ENCODE assay signal across 10 cellular contexts in genomic region chr6:44076366-44077200, GRCh38. TPM values are rescaled to one million over a fixed set of nuclear protein-coding genes. Genes with fewer than 3 reads are reported as not detected.
DNase-seq lines count a peak whose midpoint lies in the region; ATAC-seq and TF ChIP-seq lines count a peak whose summit lies in the region.
"Had no signal": no experiment of that assay in that cellular context is flagged by ENCODE, and none has a peak within 500 bp of the region (broad histone marks: within the 10 kb centered on the region; RNA-seq: fewer than 3 reads in every experiment).

No MANE protein-coding gene starts in this region.

- ATAC-seq in GM21526 (IDR thresholded peaks at IDR 0.05; ENCODE audit: low FRiP score, unreplicated experiment) (no peak), HG03432 (IDR thresholded peaks at IDR 0.05; ENCODE audit: unreplicated experiment) (no peak)

- POLR2A ChIA-PET in PC-9 (lab: Charles Lee; ENCODE audit: unreplicated experiment) = interaction anchor here (0.7 to 0.8 kb wide), 2 partner anchors 65 to 172 kb away, joined by 3 to 15 read pairs; no protein-coding TSS in a partner anchor

- H3K36me3 ChIP-seq in PC-9 (ENCODE audit: low read depth) = 0 out of 2 replicates have a peak, but pooled peaks cover 8% of the 10 kb centered on the region
- H3K36me3 ChIP-seq: SJSA1 had no signal

- no peaks in the 10 kb centered on the region for H4K20me1 ChIP-seq in PC-9 (ENCODE audit: insufficient read depth)

- no peak overlapping the region for H3K27ac Mint-ChIP-seq in glutamatergic neuron (ENCODE audit: unreplicated experiment)

- peak overlapping the region; percentile 95 for H3K4me2 ChIP-seq in PC-9

- intact Hi-C loops in PC-9 (cut with micrococcal nuclease; ENCODE audit: unreplicated experiment) = no loop called here

- peak overlapping the region; percentile 94 for H3K27ac ChIP-seq in PC-9
- H3K27ac ChIP-seq: SJSA1 had no signal

- in situ Hi-C loops in G401 (cut with HindIII; ENCODE audit: low sequenced_read_pairs) = no loop called here

- peaks cover 72% of the 10 kb centered on the region for H3K4me1 ChIP-seq in PC-9 (replicated peaks; ENCODE audit: insufficient read depth)

- BruUV-seq in PC-9 (replicated peaks; lab: Mats Ljungman, UMichigan) = no TSS peak

- H3K9me2 ChIP-seq in PC-9 (ENCODE audit: insufficient read depth) = no peaks in the 10 kb centered on the region

- peaks cover 4% of the 10 kb centered on the region for H3K9me3 Mint-ChIP-seq in glutamatergic neuron (ENCODE audit: unreplicated experiment)

- H3K4me3 Mint-ChIP-seq in glutamatergic neuron (ENCODE audit: unreplicated experiment) = no peak overlapping the region

- peaks cover 3% of the 10 kb centered on the region for H3K4me1 Mint-ChIP-seq in glutamatergic neuron (ENCODE audit: low read depth, unreplicated experiment)

- H3K36me3 Mint-ChIP-seq in glutamatergic neuron (ENCODE audit: unreplicated experiment) = no peaks in the 10 kb centered on the region

- H3F3A ChIP-seq in PC-9 (ENCODE audit: insufficient read depth, low read depth) = peaks cover 69% of the 10 kb centered on the region

- CTCF ChIA-PET in PC-9 (lab: Charles Lee) = interaction anchor here (0.7 kb wide), 2 partner anchors 39 to 406 kb away, joined by 3 to 13 read pairs; no protein-coding TSS in a partner anchor

- H3K27me3 Mint-ChIP-seq in glutamatergic neuron (ENCODE audit: unreplicated experiment) = peaks cover 9% of the 10 kb centered on the region

- peaks cover 28% of the 10 kb centered on the region for H3K79me2 ChIP-seq in PC-9 (ENCODE audit: low read depth)

- H3K9me3 ChIP-seq in PC-9 (ENCODE audit: insufficient read depth, low read depth) = no peaks in the 10 kb centered on the region
- H3K9me3 ChIP-seq: SJSA1 had no signal

- no peaks in the 10 kb centered on the region for H3K27me3 ChIP-seq in PC-9 (ENCODE audit: insufficient read depth, low read depth)
- H3K27me3 ChIP-seq: SJSA1 had no signal

- peak overlapping the region; percentile 51; the same call in 1 of the 2 replicates for H3K4me3 ChIP-seq in PC-9
- H3K4me3 ChIP-seq: SJSA1 had no signal

- TF ChIP-seq CTCF in PC-9 (conservative IDR thresholded peaks at IDR 0.05) (no peak), glutamatergic neuron (IDR thresholded peaks at IDR 0.05; ENCODE audit: partially characterized antibody, unreplicated experiment) (no peak)

- DNase-seq in G401 (ENCODE audit: low spot score) (peak; percentile 40), PC-9 (peak in 1 of 2 experiments; percentile 71), glutamatergic neuron (peak; percentile 61), pons (ENCODE audit: low spot score) (peak; percentile 54), EL (no peak), DMS153 treated with DMSO at 0.1 percent for 48 hours (lab: John Stamatoyannopoulos, UW; ENCODE audit: unreplicated experiment) (no peak)
- DNase-seq: DND-41 had no signal

- no peak overlapping the region for H2AFZ ChIP-seq in PC-9

RNA-seq across cellular contexts. Expression of gene MRPL14, which starts 50.7 kb away (rescaled TPM):
- total RNA-seq in G401 (2014; rRNA removed; shearing (Covaris generic)) = 76.4 and 82.1 TPM in 2 replicates
- 96.3 and 97.9 TPM in 2 replicates for total RNA-seq in PC-9 (2021)
- 31.7 TPM for total RNA-seq in glutamatergic neuron (ENCODE audit: unreplicated experiment)

RNA-seq across cellular contexts. Expression of gene TMEM63B, which starts 50.8 kb away (rescaled TPM):
- 7.3 and 10.0 TPM in 2 replicates for total RNA-seq in G401 (2014; rRNA removed; shearing (Covaris generic))
- total RNA-seq in PC-9 (2021) (36.1 and 38.5 TPM in 2 replicates), glutamatergic neuron (ENCODE audit: unreplicated experiment) (148 TPM)

Comparison
In these comparisons a context has a peak if more than half of its experiments do, and no peak if none do; other contexts are left out.
1. DNase-seq: peak in G401 (single experiment), glutamatergic neuron (single experiment) and pons (single experiment); none in EL (single experiment) and DMS153 treated with DMSO at 0.1 percent for 48 hours (single experiment).